Comparison of ENCODE assay signal across 1 cellular context in the genomic region with DNA sequence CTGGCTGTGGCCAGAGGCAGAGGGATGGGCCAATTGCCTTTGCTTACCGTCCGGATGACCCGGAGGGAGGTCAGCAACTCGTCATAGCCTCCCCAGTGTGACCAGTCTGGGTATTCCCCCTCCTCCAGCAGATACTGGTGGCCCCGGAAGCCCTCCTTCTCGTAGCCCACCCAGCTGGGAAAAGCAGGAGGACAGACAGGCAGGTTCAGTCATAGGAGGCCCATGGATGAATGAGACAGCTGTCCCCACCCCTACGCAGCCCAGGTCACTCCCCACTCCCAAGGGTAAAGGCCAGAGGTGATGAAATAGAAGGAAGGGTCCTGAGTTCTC.
TF ChIP-seq lines count a peak whose summit lies in the region.

No MANE protein-coding gene starts in this region.

TF ChIP-seq in IMR-90, 13 proteins besides CTCF, POLR2A, EP300 and RAD21:
- TF ChIP-seq, protein P1, sequence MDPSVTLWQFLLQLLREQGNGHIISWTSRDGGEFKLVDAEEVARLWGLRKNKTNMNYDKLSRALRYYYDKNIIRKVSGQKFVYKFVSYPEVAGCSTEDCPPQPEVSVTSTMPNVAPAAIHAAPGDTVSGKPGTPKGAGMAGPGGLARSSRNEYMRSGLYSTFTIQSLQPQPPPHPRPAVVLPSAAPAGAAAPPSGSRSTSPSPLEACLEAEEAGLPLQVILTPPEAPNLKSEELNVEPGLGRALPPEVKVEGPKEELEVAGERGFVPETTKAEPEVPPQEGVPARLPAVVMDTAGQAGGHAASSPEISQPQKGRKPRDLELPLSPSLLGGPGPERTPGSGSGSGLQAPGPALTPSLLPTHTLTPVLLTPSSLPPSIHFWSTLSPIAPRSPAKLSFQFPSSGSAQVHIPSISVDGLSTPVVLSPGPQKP (IDR thresholded peaks at IDR 0.05; ENCODE audit: borderline replicate concordance, low read depth, low read length): no peak
- TF ChIP-seq MAFK (IDR thresholded peaks at IDR 0.05; ENCODE audit: low read depth, low read length): no peak
- no peak for TF ChIP-seq MAZ (IDR thresholded peaks at IDR 0.05; ENCODE audit: borderline replicate concordance, low read depth, low read length)
- TF ChIP-seq SMC3 (IDR thresholded peaks at IDR 0.05; ENCODE audit: low read depth, low read length): no peak
- TF ChIP-seq RCOR1 (IDR thresholded peaks at IDR 0.05; ENCODE audit: insufficient replicate concordance, low read length): no peak
